Comparison of ENCODE assay signal across 20 cellular contexts in the genomic region with DNA sequence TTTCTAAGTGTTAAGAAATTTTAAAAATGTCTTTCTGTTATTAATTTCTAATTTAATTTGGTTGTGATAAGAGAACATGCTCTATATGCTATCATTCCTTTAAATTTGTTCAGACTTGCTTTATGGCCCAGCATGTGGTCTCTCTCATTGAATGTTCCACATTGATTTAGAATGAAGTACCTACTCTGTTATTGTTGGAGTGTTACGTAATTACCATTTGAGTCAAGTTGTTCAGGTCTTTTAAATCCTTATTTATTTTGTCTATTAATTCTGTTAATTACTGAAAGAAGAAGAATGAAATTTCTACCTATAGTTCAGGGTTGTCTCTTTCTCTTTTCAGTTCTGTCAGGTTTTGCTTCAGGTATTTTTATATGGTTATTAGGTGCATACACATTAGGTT.
"Had no signal": no experiment of that assay in that cellular context is flagged by ENCODE, and none has a peak within 500 bp of the region (broad histone marks: within the 10 kb centered on the region; RNA-seq: fewer than 3 reads in every experiment).

No MANE protein-coding gene starts in this region.

- H3K27me3 ChIP-seq: brain microvascular endothelial cell, gastroesophageal sphincter, heart left ventricle, left lung, thyroid gland had no signal

- H3K36me3 ChIP-seq: brain microvascular endothelial cell, left lung, thyroid gland had no signal

- H3K4me3 ChIP-seq: coronary artery, gastroesophageal sphincter, heart left ventricle, left lung, thyroid gland had no signal

- ATAC-seq: esophagus mucosa, gastroesophageal sphincter, heart left ventricle, left lung had no signal

- DNase-seq: activated CD4-positive, CD25-positive, alpha-beta regulatory T cell treated with anti-CD3 and anti-CD28 coated beads, Interleukin-2, amount 50 U/mL, for 72 hours; activated CD8-positive, alpha-beta memory T cell treated with anti-CD3 and anti-CD28 coated beads for 24 hours; activated CD8-positive, alpha-beta memory T cell treated with anti-CD3 and anti-CD28 coated beads, Interleukin-2, amount 50 U/mL, for 48 hours; activated effector memory CD4-positive, alpha-beta T cell treated with anti-CD3 and anti-CD28 coated beads, Interleukin-2, amount 50 U/mL, for 16 hours; activated naive CD4-positive, alpha-beta T cell treated with anti-CD3 and anti-CD28 coated beads, Interleukin-2, amount 50 U/mL, for 16 hours; activated T-cell treated with anti-CD3 and anti-CD28 coated beads, Interleukin-2, amount 50 U/mL, for 48 hours; aorta; brain microvascular endothelial cell; heart left ventricle; left lung; midbrain; retina; stimulated activated CD4-positive, alpha-beta T cell treated with anti-CD3 and anti-CD28 coated beads, Interleukin-12 subunit alpha, Interleukin-12 subunit beta, amount 100 ng/mL, for 4 hours; stimulated activated CD4-positive, alpha-beta T cell treated with anti-CD3 and anti-CD28 coated beads, Interleukin-1b, Interleukin-23, amount 100 ng/mL, for 48 hours; stimulated activated naive CD4-positive, alpha-beta T cell treated with Interleukin-2 at 50 U/mL for 16 hours; thyroid gland had no signal

- FAIRE-seq: urothelium cell line had no signal
